ENCODE assay signal across 19 cellular contexts in the genomic region with DNA sequence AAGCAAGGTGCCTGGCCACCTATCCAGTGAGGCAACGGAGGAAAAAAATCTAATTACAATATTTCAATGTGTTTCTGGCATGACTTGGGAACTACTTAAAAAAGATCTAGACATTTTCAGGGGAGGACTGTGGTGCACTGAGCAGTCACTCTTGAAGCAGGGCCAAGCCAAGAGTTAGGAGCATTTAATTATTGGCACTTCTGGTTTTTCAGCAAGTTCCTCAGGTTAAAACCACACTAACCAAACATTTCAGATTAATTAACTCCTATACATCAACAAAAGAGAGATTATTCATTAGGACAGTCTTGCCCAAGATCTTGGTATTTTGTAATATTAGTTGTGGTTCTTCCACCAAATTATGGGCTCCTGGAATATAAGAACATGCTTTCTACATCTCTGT. TPM values are rescaled to one million over a fixed set of nuclear protein-coding genes. Genes with fewer than 3 reads are reported as not detected.
DNase-seq lines count a peak whose midpoint lies in the region; ATAC-seq and TF ChIP-seq lines count a peak whose summit lies in the region.
"Had no signal": no experiment of that assay in that cellular context is flagged by ENCODE, and none has a peak within 500 bp of the region (broad histone marks: within the 10 kb centered on the region; RNA-seq: fewer than 3 reads in every experiment).

No MANE protein-coding gene starts in this region.

- peaks cover 22% of the 10 kb centered on the region; the same call in 1 of the 2 replicates for H3K36me3 ChIP-seq in PC-3 (ENCODE audit: low read depth, low read length)
- H3K36me3 ChIP-seq: right lobe of liver had no signal

- no peak for TF ChIP-seq CTCF in PC-3 (conservative IDR thresholded peaks at IDR 0.05; ENCODE audit: low read depth, low read length)

- DNase-seq in PC-3 (no peak), left colon (no peak), OCI-M1 (lab: John Stamatoyannopoulos, UW) (no peak), hypothalamus (lab: John Stamatoyannopoulos, UW) (no peak)
- DNase-seq in stimulated activated CD4-positive, alpha-beta T cell treated with anti-CD3 and anti-CD28 coated beads, Interleukin-1b, Interleukin-23, amount 100 ng/mL, for 48 hours = no peak
- DNase-seq: activated CD4-positive, alpha-beta memory T cell treated with anti-CD3 and anti-CD28 coated beads, Interleukin-2, amount 10 ng/mL, durations not matched to agents 7 days and 5 days; activated naive CD8-positive, alpha-beta T cell treated with anti-CD3 and anti-CD28 coated beads, Interleukin-2, amount 10 ng/mL, durations not matched to agents 7 days and 5 days; activated T-cell treated with anti-CD3 and anti-CD28 coated beads, Interleukin-2, amount 50 U/mL, for 48 hours; C1 segment of cervical spinal cord; cerebellar nuclear complex; DND-41; NCI-H1930; right lobe of liver; stimulated activated CD4-positive, alpha-beta T cell treated with anti-CD3 and anti-CD28 coated beads, Interleukin-4, amount 100 ng/mL, for 4 hours; testis had no signal

- CTCF ChIA-PET in PC-3 (lab: Charles Lee) = no interaction called here

- H3K4me3 ChIP-seq in PC-3 (ENCODE audit: low read length) = no peak overlapping the region
- H3K4me3 ChIP-seq: right lobe of liver, testis had no signal

- peaks cover 19% of the 10 kb centered on the region for H3K4me1 ChIP-seq in PC-3 (ENCODE audit: insufficient read depth, low read length)

- no peaks in the 10 kb centered on the region for H3F3A ChIP-seq in PC-3 (ENCODE audit: low read length, unreplicated experiment)

- H4K20me1 ChIP-seq in PC-3 (ENCODE audit: low read length) = no peaks in the 10 kb centered on the region

- H3K27ac ChIP-seq in PC-3 (ENCODE audit: low read length) = peak overlapping the region; percentile 75
- peak overlapping the region; percentile 53 for H3K27ac ChIP-seq in angular gyrus (ENCODE audit: low read depth, low read length)
- H3K27ac ChIP-seq in temporal lobe (ENCODE audit: low read depth, low read length) = peak overlapping the region; percentile 51
- H3K27ac ChIP-seq: neutrophil, testis had no signal

- POLR2A ChIA-PET in PC-3 (lab: Charles Lee; ENCODE audit: unreplicated experiment) = no interaction called here

- H3K4me2 ChIP-seq in PC-3 (ENCODE audit: low read length) = peak overlapping the region; percentile 40

- intact Hi-C loops in PC-3 (cut with micrococcal nuclease) = loop anchor here (1.0 to 2.0 kb wide), 3 partner anchors 23 to 209 kb away; no protein-coding TSS in a partner anchor
- intact Hi-C loops in left colon (cut with DNase I, micrococcal nuclease) = no loop called here

- no peaks in the 10 kb centered on the region for H3K9me2 ChIP-seq in PC-3 (replicated peaks; ENCODE audit: low read length)

- no peaks in the 10 kb centered on the region for H3K27me3 ChIP-seq in PC-3 (ENCODE audit: low read length)
- H3K27me3 ChIP-seq: neutrophil, right lobe of liver, testis had no signal

- no peak overlapping the region for H2AFZ ChIP-seq in PC-3 (ENCODE audit: low read length)

- H3K79me2 ChIP-seq in PC-3 (ENCODE audit: low read length) = no peaks in the 10 kb centered on the region

- no peak; the same call in 1 of the 2 replicates for ATAC-seq in PC-3
- ATAC-seq in left colon = peak; percentile 3
- ATAC-seq: HepG2 had no signal

- peak overlapping the region; percentile 7; the same call in 1 of the 2 replicates for H3K9ac ChIP-seq in PC-3 (ENCODE audit: low read length)

- H3K9me3 ChIP-seq in PC-3 (ENCODE audit: low read length) = no peaks in the 10 kb centered on the region
- H3K9me3 ChIP-seq: neutrophil, right lobe of liver, testis had no signal

- no TSS peak for BruUV-seq in PC-3 (replicated peaks; lab: Mats Ljungman, UMichigan)

RNA-seq across cellular contexts. Expression of gene PRKAB1, which starts 25.6 kb away (rescaled TPM):
- total RNA-seq in PC-3 (2014; rRNA removed) (16.0 and 16.2 TPM in 2 replicates), left colon (100 to 1,000 TPM in 1 of 2 donors, 10 to 100 TPM in 1; 62.2 to 111 TPM), temporal lobe (14.0 TPM)
